Comparison of ENCODE assay signal across 1 cellular context in the genomic region with DNA sequence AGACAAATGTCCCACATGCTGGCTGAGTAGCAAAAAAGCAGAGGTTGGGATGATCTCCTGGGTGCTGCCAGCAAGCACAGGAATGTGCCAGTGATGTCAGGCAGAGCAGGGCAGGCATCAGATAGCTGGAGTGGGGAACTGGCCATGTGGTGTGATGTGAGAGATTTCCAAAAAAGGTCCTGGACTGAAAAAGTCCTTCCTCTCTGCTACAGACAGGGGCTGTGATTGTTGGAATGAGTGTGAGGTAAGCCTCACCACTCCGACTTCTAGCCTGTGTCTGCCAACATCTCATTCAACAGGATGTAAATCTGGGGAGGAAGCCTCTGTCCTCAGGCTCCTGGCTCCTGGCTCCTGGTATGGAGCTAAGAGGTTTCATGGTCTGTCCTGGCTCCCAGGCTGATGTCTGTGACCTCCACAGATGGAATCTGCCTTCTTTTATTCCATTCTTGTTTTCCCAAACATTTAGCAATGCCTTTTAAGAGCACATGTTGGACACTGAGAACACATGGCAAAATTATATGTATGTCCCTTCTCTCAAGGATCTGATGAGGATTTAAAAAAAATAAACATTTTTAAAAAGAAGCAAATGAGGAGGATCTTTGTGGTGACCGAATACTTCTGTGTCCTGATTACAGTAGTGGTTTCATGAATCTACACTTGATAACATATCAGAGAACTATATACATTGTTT.
TF ChIP-seq lines count a peak whose summit lies in the region.

No MANE protein-coding gene starts in this region.

TF ChIP-seq in GM12878, 131 proteins besides CTCF, POLR2A, EP300 and RAD21 (continued from another document):
- TF ChIP-seq, protein P1, sequence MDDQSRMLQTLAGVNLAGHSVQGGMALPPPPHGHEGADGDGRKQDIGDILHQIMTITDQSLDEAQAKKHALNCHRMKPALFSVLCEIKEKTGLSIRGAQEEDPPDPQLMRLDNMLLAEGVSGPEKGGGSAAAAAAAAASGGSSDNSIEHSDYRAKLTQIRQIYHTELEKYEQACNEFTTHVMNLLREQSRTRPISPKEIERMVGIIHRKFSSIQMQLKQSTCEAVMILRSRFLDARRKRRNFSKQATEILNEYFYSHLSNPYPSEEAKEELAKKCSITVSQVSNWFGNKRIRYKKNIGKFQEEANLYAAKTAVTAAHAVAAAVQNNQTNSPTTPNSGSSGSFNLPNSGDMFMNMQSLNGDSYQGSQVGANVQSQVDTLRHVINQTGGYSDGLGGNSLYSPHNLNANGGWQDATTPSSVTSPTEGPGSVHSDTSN (IDR thresholded peaks at IDR 0.05; ENCODE audit: insufficient replicate concordance, low read depth, low read length) = no peak
- no peak for TF ChIP-seq ZNF622 (IDR thresholded peaks at IDR 0.05)
- TF ChIP-seq CREM (IDR thresholded peaks at IDR 0.05; ENCODE audit: low read depth) = no peak
- no peak for TF ChIP-seq NFIC (IDR thresholded peaks at IDR 0.05; ENCODE audit: low read depth, low read length)
